ENCODE assay signal across 9 cellular contexts in genomic region chr1:226637147-226637935, GRCh38.
DNase-seq lines count a peak whose midpoint lies in the region; ATAC-seq and TF ChIP-seq lines count a peak whose summit lies in the region.
"Had no signal": no experiment of that assay in that cellular context is flagged by ENCODE, and none has a peak within 500 bp of the region (broad histone marks: within the 10 kb centered on the region; RNA-seq: fewer than 3 reads in every experiment).

No MANE protein-coding gene starts in this region.

- H3K36me3 Mint-ChIP-seq in T-helper 17 cell (ENCODE audit: low read depth): peaks cover 12% of the 10 kb centered on the region

- H3K27ac Mint-ChIP-seq in T-helper 17 cell: peak overlapping the region; percentile 97

- no peaks in the 10 kb centered on the region for H3K9me3 ChIP-seq in T-helper 17 cell (ENCODE audit: control insufficient read depth, low read length, poor library complexity, severe bottlenecking)
- H3K9me3 ChIP-seq: SJSA1 had no signal

- peaks cover 37% of the 10 kb centered on the region for H3K4me1 Mint-ChIP-seq in T-helper 17 cell

- H3K27me3 Mint-ChIP-seq in T-helper 17 cell: no peaks in the 10 kb centered on the region

- H3K4me3 ChIP-seq in retinal pigment epithelial cell (ENCODE audit: low read length): no peak overlapping the region
- H3K4me3 ChIP-seq: SJSA1 had no signal

- peak overlapping the region; percentile 73 for H3K4me3 Mint-ChIP-seq in T-helper 17 cell

- TF ChIP-seq CTCF in retinal pigment epithelial cell (conservative IDR thresholded peaks at IDR 0.05; ENCODE audit: low read depth, low read length) (peak; percentile 43), GM20000 (IDR thresholded peaks at IDR 0.05; ENCODE audit: extremely low read depth, missing control alignments) (no peak)

- DNase-seq in GM03348 (ENCODE audit: low spot score) (peak; percentile 73), T-helper 17 cell (peak in 1 of 3 donors; percentile 3), Right ventricle myocardium inferior (ENCODE audit: missing footprints) (peak; percentile 71), retinal pigment epithelial cell (ENCODE audit: low read depth) (no peak), GM20000 (ENCODE audit: low spot score) (no peak), GM19240 (ENCODE audit: insufficient read length, low spot score) (no peak)
- no peak for DNase-seq in stimulated activated CD4-positive, alpha-beta T cell treated with anti-CD3 and anti-CD28 coated beads, Interleukin-4, amount 100 ng/mL, for 24 hours

- ATAC-seq in T-helper 17 cell (no peak), Right ventricle myocardium inferior (peak; percentile 72), HG02870 (IDR thresholded peaks at IDR 0.05; ENCODE audit: unreplicated experiment) (no peak)

- intact Hi-C loops in Right ventricle myocardium inferior (cut with DNase I): loop anchor here (10.0 kb wide), 1 partner anchor 797 kb away; no protein-coding TSS in a partner anchor

Comparison
In these comparisons a context has a peak if more than half of its experiments do, and no peak if none do; other contexts are left out.
1. DNase-seq: peak in GM03348 (single experiment) and Right ventricle myocardium inferior (single experiment); none in retinal pigment epithelial cell (single experiment), stimulated activated CD4-positive, alpha-beta T cell treated with anti-CD3 and anti-CD28 coated beads, Interleukin-4, amount 100 ng/mL, for 24 hours (single experiment), GM20000 (single experiment) and GM19240 (single experiment).